In the genomic region with DNA sequence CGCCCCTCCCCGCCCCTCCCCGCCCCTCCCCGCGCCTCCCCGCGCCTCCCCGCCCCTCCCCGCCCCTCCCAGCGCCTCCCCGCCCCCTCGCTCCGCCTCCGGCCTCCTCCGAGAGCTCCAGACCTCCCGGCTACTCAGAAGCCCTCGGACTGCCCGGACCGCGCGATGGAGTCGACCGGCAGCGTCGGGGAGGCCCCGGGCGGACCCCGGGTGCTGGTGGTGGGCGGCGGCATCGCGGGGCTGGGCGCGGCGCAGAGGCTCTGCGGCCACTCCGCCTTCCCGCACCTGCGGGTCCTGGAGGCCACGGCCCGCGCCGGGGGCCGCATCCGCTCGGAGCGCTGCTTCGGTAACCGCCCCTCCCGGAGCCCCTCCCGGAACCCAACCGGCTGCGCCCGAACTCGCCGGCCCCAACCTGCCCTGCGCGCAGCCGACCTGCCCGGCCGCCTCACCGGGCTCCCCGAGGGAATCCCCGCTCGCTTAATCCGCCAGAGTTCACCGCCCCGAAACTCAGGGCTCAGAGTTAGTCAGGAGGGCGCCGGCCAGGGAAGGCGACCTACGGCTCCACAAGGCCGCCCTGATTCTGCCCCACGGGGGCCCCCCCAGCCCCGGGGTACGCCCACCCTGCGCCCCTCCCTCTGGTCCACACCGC, we compare ENCODE assay signal across 1 cellular context.
TF ChIP-seq lines count a peak whose summit lies in the region.

A gene (plus strand): TSS at position 111 of the 649 bp plus-strand sequence. CDS start 55 bp downstream, at position 166.

TF ChIP-seq in K562, 482 proteins besides CTCF, POLR2A, EP300 and RAD21 (continued from another document and continues in another):
- TF ChIP-seq, protein P1, sequence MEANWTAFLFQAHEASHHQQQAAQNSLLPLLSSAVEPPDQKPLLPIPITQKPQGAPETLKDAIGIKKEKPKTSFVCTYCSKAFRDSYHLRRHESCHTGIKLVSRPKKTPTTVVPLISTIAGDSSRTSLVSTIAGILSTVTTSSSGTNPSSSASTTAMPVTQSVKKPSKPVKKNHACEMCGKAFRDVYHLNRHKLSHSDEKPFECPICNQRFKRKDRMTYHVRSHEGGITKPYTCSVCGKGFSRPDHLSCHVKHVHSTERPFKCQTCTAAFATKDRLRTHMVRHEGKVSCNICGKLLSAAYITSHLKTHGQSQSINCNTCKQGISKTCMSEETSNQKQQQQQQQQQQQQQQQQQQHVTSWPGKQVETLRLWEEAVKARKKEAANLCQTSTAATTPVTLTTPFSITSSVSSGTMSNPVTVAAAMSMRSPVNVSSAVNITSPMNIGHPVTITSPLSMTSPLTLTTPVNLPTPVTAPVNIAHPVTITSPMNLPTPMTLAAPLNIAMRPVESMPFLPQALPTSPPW (CRISPR knock-in tag; IDR thresholded peaks at IDR 0.05), result peak; percentile 88
- TF ChIP-seq HNRNPL (IDR thresholded peaks at IDR 0.05; ENCODE audit: low read depth, low read length) (no peak), RBM15 (IDR thresholded peaks at IDR 0.05; ENCODE audit: insufficient read depth, low read length) (no peak), SRSF7 (optimal IDR thresholded peaks at IDR 0.05; ENCODE audit: low read depth, low read length) (no peak), TAL1 (IDR thresholded peaks at IDR 0.05) (no peak), ZNF184 (CRISPR knock-in tag; IDR thresholded peaks at IDR 0.05) (no peak), CTBP1 (IDR thresholded peaks at IDR 0.05; ENCODE audit: borderline replicate concordance) (peak; percentile 15; the same call in 1 of the 2 replicates), FIP1L1 (IDR thresholded peaks at IDR 0.05; ENCODE audit: low read depth, low read length, poor library complexity, severe bottlenecking) (no peak), NRF1 (conservative IDR thresholded peaks at IDR 0.05 in 1 of 2, IDR thresholded peaks at IDR 0.05 in 1 of 2) (peak; percentile 59 to 64; a peak in 3 of 4 replicates), PRMT5 (CRISPR knock-in tag; IDR thresholded peaks at IDR 0.05) (no peak), RHOXF2B (CRISPR knock-in tag; conservative IDR thresholded peaks at IDR 0.05) (no peak), SNRNP70 (optimal IDR thresholded peaks at IDR 0.05; ENCODE audit: low read depth, low read length) (no peak), NR2C2 (CRISPR knock-in tag; IDR thresholded peaks at IDR 0.05) (no peak), NR2C2 (tag; IDR thresholded peaks at IDR 0.05) (no peak), RB1 (IDR thresholded peaks at IDR 0.05; ENCODE audit: low read depth) (peak; percentile 51; the same call in 1 of the 2 replicates), CREB1 (IDR thresholded peaks at IDR 0.05) (no peak), CREB1 (CRISPR knock-in tag; IDR thresholded peaks at IDR 0.05) (no peak), TEAD1 (CRISPR knock-in tag; IDR thresholded peaks at IDR 0.05) (no peak), ZNF217 (CRISPR knock-in tag; IDR thresholded peaks at IDR 0.05) (no peak), ZFX (CRISPR knock-in tag; IDR thresholded peaks at IDR 0.05) (peak; percentile 58), MCM7 (IDR thresholded peaks at IDR 0.05) (no peak), WHSC1 (IDR thresholded peaks at IDR 0.05; ENCODE audit: low read length) (no peak), OTX1 (CRISPR knock-in tag; IDR thresholded peaks at IDR 0.05) (no peak), POU5F1 (IDR thresholded peaks at IDR 0.05; ENCODE audit: borderline replicate concordance, low read depth, low read length, partially characterized antibody) (no peak), PCBP2 (IDR thresholded peaks at IDR 0.05; ENCODE audit: low read depth, low read length, poor library complexity, severe bottlenecking) (no peak), NELFE (IDR thresholded peaks at IDR 0.05; ENCODE audit: insufficient read depth, insufficient read length) (no peak), PYGO2 (tag; IDR thresholded peaks at IDR 0.05) (no peak), MAFG (tag; conservative IDR thresholded peaks at IDR 0.05) (no peak), HMGN3 (IDR thresholded peaks at IDR 0.05; ENCODE audit: borderline replicate concordance, extremely low read depth, insufficient read length, low read depth, low read length) (no peak), GTF2E2 (tag; IDR thresholded peaks at IDR 0.05) (no peak)
- TF ChIP-seq, protein P2, sequence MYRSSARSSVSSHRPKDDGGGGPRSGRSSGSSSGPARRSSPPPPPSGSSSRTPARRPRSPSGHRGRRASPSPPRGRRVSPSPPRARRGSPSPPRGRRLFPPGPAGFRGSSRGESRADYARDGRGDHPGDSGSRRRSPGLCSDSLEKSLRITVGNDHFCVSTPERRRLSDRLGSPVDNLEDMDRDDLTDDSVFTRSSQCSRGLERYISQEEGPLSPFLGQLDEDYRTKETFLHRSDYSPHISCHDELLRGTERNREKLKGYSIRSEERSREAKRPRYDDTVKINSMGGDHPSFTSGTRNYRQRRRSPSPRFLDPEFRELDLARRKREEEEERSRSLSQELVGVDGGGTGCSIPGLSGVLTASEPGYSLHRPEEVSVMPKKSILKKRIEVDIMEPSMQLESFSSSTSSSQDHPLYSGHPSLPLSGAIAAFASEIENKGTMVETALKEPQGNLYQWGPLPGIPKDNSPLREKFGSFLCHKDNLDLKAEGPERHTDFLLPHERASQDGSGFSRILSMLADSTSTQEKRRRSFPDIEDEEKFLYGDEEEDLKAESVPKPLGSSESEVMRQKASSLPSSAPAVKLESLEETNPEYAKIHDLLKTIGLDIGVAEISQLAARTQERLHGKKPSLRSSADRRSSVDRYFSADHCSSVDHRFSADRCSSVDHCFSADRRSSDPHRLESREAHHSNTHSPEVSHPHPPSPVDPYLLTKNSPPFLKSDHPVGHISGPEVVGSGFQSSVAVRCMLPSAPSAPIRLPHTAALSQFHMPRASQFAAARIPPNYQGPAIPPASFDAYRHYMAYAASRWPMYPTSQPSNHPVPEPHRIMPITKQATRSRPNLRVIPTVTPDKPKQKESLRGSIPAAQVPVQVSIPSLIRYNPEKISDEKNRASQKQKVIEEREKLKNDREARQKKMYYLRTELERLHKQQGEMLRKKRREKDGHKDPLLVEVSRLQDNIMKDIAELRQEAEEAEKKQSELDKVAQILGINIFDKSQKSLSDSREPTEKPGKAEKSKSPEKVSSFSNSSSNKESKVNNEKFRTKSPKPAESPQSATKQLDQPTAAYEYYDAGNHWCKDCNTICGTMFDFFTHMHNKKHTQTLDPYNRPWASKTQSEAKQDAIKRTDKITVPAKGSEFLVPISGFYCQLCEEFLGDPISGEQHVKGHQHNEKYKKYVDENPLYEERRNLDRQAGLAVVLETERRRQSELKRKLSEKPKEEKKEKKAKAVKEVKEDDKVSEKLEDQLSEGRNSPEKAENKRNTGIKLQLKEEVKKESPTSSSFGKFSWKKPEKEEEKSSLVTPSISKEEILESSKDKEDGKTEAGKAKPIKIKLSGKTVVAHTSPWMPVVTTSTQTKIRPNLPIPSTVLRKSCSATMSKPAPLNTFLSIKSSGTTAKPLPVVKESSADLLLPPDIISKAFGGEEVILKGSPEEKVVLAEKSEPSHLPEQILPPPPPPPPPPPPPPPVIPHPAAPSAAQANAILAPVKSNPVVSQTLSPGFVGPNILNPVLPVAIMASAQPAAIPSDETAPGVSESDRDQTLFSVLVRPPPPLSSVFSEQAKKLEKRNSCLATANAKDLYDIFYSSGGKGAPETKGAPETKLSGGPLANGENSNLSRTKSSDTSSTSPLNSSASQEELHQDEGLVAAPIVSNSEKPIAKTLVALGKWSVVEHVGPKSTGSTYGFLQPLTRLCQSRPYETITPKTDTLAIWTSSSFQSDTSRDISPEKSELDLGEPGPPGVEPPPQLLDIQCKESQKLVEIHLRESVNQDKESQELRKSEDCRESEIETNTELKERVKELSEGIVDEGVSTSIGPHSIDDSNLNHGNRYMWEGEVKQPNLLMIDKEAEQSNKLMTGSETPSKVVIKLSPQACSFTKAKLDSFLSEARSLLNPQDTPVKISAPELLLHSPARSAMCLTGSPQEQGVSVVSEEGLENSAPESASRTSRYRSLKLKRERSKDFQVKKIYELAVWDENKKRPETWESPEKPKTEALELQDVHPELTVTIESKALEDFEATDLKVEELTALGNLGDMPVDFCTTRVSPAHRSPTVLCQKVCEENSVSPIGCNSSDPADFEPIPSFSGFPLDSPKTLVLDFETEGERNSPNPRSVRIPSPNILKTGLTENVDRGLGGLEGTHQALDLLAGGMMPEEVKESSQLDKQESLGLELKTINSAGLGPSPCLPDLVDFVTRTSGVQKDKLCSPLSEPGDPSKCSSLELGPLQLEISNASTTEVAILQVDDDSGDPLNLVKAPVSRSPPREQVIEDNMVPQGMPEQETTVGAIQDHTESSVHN (IDR thresholded peaks at IDR 0.05; ENCODE audit: borderline replicate concordance in 1 of 2, low read depth in 1 of 2), result no peak
- TF ChIP-seq, protein P3, sequence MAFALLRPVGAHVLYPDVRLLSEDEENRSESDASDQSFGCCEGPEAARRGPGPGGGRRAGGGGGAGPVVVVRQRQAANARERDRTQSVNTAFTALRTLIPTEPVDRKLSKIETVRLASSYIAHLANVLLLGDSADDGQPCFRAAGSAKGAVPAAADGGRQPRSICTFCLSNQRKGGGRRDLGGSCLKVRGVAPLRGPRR (CRISPR knock-in tag; IDR thresholded peaks at IDR 0.05), result no peak
- TF ChIP-seq, protein P4, sequence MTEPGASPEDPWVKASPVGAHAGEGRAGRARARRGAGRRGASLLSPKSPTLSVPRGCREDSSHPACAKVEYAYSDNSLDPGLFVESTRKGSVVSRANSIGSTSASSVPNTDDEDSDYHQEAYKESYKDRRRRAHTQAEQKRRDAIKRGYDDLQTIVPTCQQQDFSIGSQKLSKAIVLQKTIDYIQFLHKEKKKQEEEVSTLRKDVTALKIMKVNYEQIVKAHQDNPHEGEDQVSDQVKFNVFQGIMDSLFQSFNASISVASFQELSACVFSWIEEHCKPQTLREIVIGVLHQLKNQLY (CRISPR knock-in tag; conservative IDR thresholded peaks at IDR 0.05), result no peak
- TF ChIP-seq, protein P5, sequence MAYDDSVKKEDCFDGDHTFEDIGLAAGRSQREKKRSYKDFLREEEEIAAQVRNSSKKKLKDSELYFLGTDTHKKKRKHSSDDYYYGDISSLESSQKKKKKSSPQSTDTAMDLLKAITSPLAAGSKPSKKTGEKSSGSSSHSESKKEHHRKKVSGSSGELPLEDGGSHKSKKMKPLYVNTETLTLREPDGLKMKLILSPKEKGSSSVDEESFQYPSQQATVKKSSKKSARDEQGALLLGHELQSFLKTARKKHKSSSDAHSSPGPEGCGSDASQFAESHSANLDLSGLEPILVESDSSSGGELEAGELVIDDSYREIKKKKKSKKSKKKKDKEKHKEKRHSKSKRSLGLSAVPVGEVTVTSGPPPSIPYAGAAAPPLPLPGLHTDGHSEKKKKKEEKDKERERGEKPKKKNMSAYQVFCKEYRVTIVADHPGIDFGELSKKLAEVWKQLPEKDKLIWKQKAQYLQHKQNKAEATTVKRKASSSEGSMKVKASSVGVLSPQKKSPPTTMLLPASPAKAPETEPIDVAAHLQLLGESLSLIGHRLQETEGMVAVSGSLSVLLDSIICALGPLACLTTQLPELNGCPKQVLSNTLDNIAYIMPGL (CRISPR knock-in tag; IDR thresholded peaks at IDR 0.05), result no peak
- TF ChIP-seq, protein P6, sequence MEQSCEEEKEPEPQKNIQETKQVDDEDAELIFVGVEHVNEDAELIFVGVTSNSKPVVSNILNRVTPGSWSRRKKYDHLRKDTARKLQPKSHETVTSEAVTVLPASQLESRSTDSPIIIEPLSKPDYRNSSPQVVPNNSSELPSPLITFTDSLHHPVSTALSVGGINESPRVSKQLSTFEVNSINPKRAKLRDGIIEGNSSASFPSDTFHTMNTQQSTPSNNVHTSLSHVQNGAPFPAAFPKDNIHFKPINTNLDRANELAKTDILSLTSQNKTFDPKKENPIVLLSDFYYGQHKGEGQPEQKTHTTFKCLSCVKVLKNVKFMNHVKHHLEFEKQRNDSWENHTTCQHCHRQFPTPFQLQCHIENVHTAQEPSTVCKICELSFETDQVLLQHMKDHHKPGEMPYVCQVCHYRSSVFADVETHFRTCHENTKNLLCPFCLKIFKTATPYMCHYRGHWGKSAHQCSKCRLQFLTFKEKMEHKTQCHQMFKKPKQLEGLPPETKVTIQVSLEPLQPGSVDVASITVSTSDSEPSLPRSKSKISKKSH (CRISPR knock-in tag; IDR thresholded peaks at IDR 0.05), result no peak
- TF ChIP-seq, protein P7, sequence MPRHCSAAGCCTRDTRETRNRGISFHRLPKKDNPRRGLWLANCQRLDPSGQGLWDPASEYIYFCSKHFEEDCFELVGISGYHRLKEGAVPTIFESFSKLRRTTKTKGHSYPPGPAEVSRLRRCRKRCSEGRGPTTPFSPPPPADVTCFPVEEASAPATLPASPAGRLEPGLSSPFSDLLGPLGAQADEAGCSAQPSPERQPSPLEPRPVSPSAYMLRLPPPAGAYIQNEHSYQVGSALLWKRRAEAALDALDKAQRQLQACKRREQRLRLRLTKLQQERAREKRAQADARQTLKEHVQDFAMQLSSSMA (CRISPR knock-in tag; IDR thresholded peaks at IDR 0.05), result no peak
- TF ChIP-seq, protein P8, sequence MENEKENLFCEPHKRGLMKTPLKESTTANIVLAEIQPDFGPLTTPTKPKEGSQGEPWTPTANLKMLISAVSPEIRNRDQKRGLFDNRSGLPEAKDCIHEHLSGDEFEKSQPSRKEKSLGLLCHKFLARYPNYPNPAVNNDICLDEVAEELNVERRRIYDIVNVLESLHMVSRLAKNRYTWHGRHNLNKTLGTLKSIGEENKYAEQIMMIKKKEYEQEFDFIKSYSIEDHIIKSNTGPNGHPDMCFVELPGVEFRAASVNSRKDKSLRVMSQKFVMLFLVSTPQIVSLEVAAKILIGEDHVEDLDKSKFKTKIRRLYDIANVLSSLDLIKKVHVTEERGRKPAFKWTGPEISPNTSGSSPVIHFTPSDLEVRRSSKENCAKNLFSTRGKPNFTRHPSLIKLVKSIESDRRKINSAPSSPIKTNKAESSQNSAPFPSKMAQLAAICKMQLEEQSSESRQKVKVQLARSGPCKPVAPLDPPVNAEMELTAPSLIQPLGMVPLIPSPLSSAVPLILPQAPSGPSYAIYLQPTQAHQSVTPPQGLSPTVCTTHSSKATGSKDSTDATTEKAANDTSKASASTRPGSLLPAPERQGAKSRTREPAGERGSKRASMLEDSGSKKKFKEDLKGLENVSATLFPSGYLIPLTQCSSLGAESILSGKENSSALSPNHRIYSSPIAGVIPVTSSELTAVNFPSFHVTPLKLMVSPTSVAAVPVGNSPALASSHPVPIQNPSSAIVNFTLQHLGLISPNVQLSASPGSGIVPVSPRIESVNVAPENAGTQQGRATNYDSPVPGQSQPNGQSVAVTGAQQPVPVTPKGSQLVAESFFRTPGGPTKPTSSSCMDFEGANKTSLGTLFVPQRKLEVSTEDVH (IDR thresholded peaks at IDR 0.05; ENCODE audit: low read depth, partially characterized antibody), result no peak
